15 cellular contexts compared by ENCODE assay signal in the genomic region with DNA sequence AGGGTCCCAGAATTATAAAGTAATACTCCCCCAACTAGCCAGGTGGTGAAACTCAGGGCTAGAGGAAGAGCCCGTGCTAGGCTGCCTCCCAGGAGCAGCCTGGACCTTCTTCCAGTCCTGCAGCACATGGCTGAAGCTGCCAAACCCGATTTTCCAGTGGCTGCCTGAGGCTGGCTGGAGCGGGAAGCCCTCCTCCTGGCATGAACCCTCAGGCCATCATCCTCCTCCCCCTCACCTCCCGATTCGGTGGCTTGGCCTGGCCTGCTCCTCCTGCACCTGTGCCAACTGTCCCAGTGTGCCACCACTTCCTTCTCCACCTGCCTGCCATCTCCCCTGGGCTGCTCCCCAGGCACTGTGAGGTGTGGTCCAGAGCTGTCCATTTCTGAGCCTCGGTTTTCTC. TPM values are rescaled to one million over a fixed set of nuclear protein-coding genes. Genes with fewer than 3 reads are reported as not detected.
DNase-seq lines count a peak whose midpoint lies in the region; ATAC-seq and TF ChIP-seq lines count a peak whose summit lies in the region.
"Had no signal": no experiment of that assay in that cellular context is flagged by ENCODE, and none has a peak within 500 bp of the region (broad histone marks: within the 10 kb centered on the region; RNA-seq: fewer than 3 reads in every experiment).

No MANE protein-coding gene starts in this region.

- H3K27ac Mint-ChIP-seq in progenitor cell of endocrine pancreas = no peak overlapping the region
- H3K27ac Mint-ChIP-seq: activated T-helper 2 cell treated with anti-CD3 and anti-CD28 coated beads, Interferon-gamma antibody, Interleukin-2, Interleukin-4, amounts not matched to agents 10 μg/mL and 5 μg/mL and 100 μg/mL, durations not matched to agents 14 hours and 24 hours and 36 hours; CD4-positive, CD25-positive, alpha-beta regulatory T cell; stimulated activated effector memory CD8-positive, alpha-beta T cell treated with anti-CD3 and anti-CD28 coated beads, Interleukin-12 subunit alpha, Interleukin-12 subunit beta, amount 100 ng/mL, for 72 hours had no signal

- H3K27me3 Mint-ChIP-seq in progenitor cell of endocrine pancreas = peaks cover 38% of the 10 kb centered on the region

- H3K9me3 Mint-ChIP-seq in progenitor cell of endocrine pancreas (ENCODE audit: low read depth) = no peaks in the 10 kb centered on the region
- H3K9me3 Mint-ChIP-seq: activated T-helper 2 cell treated with anti-CD3 and anti-CD28 coated beads, Interferon-gamma antibody, Interleukin-2, Interleukin-4, amounts not matched to agents 10 μg/mL and 5 μg/mL and 100 μg/mL, durations not matched to agents 14 hours and 24 hours and 36 hours; stimulated activated effector memory CD8-positive, alpha-beta T cell treated with anti-CD3 and anti-CD28 coated beads, Interleukin-12 subunit alpha, Interleukin-12 subunit beta, amount 100 ng/mL, for 72 hours had no signal

- no peak for ATAC-seq in GM18873 (IDR thresholded peaks at IDR 0.05; ENCODE audit: low FRiP score, unreplicated experiment)
- no peak for ATAC-seq in GM21737 (IDR thresholded peaks at IDR 0.05; ENCODE audit: unreplicated experiment)
- ATAC-seq: activated CD4-positive, CD25-positive, alpha-beta regulatory T cell treated with anti-CD3 and anti-CD28 coated beads, Interleukin-2, amount 50 U/mL, for 24 hours; stimulated activated effector memory CD8-positive, alpha-beta T cell treated with anti-CD3 and anti-CD28 coated beads, Interleukin-12 subunit alpha, Interleukin-12 subunit beta, amount 100 ng/mL, for 72 hours had no signal

- H3K4me1 Mint-ChIP-seq in progenitor cell of endocrine pancreas (ENCODE audit: low read depth) = no peaks in the 10 kb centered on the region

- TF ChIP-seq CTCF in epithelial cell of esophagus (IDR thresholded peaks at IDR 0.05; ENCODE audit: insufficient read depth, low read depth, low read length, missing control alignments) (no peak), progenitor cell of endocrine pancreas (IDR thresholded peaks at IDR 0.05; ENCODE audit: unreplicated experiment) (no peak)

- H3K4me3 Mint-ChIP-seq in progenitor cell of endocrine pancreas (ENCODE audit: low read depth) = no peak overlapping the region
- H3K4me3 Mint-ChIP-seq: stimulated activated effector memory CD8-positive, alpha-beta T cell treated with anti-CD3 and anti-CD28 coated beads, Interleukin-12 subunit alpha, Interleukin-12 subunit beta, amount 100 ng/mL, for 72 hours had no signal

- H3K36me3 Mint-ChIP-seq in progenitor cell of endocrine pancreas (ENCODE audit: insufficient read depth) = no peaks in the 10 kb centered on the region
- H3K36me3 Mint-ChIP-seq: CD4-positive, CD25-positive, alpha-beta regulatory T cell; stimulated activated effector memory CD8-positive, alpha-beta T cell treated with anti-CD3 and anti-CD28 coated beads, Interleukin-12 subunit alpha, Interleukin-12 subunit beta, amount 100 ng/mL, for 72 hours had no signal

- H3K4me3 ChIP-seq in epithelial cell of esophagus (ENCODE audit: low read length) = no peak overlapping the region

- DNase-seq in DMS153 treated with DMSO at 0.1 percent for 48 hours (lab: John Stamatoyannopoulos, UW; ENCODE audit: unreplicated experiment) (peak; percentile 44), NCI-H2196 (lab: John Stamatoyannopoulos, UW; ENCODE audit: unreplicated experiment) (peak; percentile 61), epithelial cell of esophagus (ENCODE audit: low read depth) (peak; percentile 71), progenitor cell of endocrine pancreas (ENCODE audit: low spot score, unreplicated experiment) (peak; percentile 25), NAMALWA (ENCODE audit: low spot score) (no peak)
- no peak for DNase-seq in activated CD4-positive, CD25-positive, alpha-beta regulatory T cell (lab: John Stamatoyannopoulos, UW)
- DNase-seq: CD4-positive, CD25-positive, alpha-beta regulatory T cell; NCI-H1694; stimulated activated CD4-positive, alpha-beta T cell treated with anti-CD3 and anti-CD28 coated beads, Interleukin-15, amount 100 ng/mL, for 24 hours had no signal

RNA-seq across cellular contexts. Expression of a gene that starts 3.0 kb away (rescaled TPM):
- 4.5 and 8.1 TPM in 2 replicates for total RNA-seq in progenitor cell of endocrine pancreas
- total RNA-seq: activated T-helper 2 cell treated with anti-CD3 and anti-CD28 coated beads, Interferon-gamma antibody, Interleukin-2, Interleukin-4, amounts not matched to agents 10 μg/mL and 5 μg/mL and 100 μg/mL, durations not matched to agents 14 hours and 24 hours and 36 hours; CD4-positive, CD25-positive, alpha-beta regulatory T cell had no signal

RNA-seq across cellular contexts. Expression of a gene that starts 4.4 kb away (rescaled TPM):
- total RNA-seq in progenitor cell of endocrine pancreas = not detected in 2 replicates
- total RNA-seq: activated T-helper 2 cell treated with anti-CD3 and anti-CD28 coated beads, Interferon-gamma antibody, Interleukin-2, Interleukin-4, amounts not matched to agents 10 μg/mL and 5 μg/mL and 100 μg/mL, durations not matched to agents 14 hours and 24 hours and 36 hours; CD4-positive, CD25-positive, alpha-beta regulatory T cell; myocyte had no signal

RNA-seq across cellular contexts. Expression of a gene that starts 26.4 kb away (rescaled TPM):
- total RNA-seq in progenitor cell of endocrine pancreas = 101 and 102 TPM in 2 replicates

RNA-seq across cellular contexts. Expression of a gene that starts 31.3 kb away (rescaled TPM):
- total RNA-seq in progenitor cell of endocrine pancreas = 1.2 and 2.0 TPM in 2 replicates
- total RNA-seq: CD4-positive, CD25-positive, alpha-beta regulatory T cell had no signal

RNA-seq across cellular contexts. Expression of a gene that starts 39.4 kb away (rescaled TPM):
- total RNA-seq in progenitor cell of endocrine pancreas = 54.1 and 55.4 TPM in 2 replicates

Comparison
In these comparisons a context has a peak if more than half of its experiments do, and no peak if none do; other contexts are left out.
1. DNase-seq: peak in DMS153 treated with DMSO at 0.1 percent for 48 hours (single experiment), NCI-H2196 (single experiment), epithelial cell of esophagus (single experiment) and progenitor cell of endocrine pancreas (single experiment); none in activated CD4-positive, CD25-positive, alpha-beta regulatory T cell (0 of 4) and NAMALWA (single experiment).